19 cellular contexts compared by ENCODE assay signal in genomic region chr2:69588945-69589344, GRCh38. TPM values are rescaled to one million over a fixed set of nuclear protein-coding genes. Genes with fewer than 3 reads are reported as not detected.
DNase-seq lines count a peak whose midpoint lies in the region; ATAC-seq and TF ChIP-seq lines count a peak whose summit lies in the region.
"Had no signal": no experiment of that assay in that cellular context is flagged by ENCODE, and none has a peak within 500 bp of the region (broad histone marks: within the 10 kb centered on the region; RNA-seq: fewer than 3 reads in every experiment).

No MANE protein-coding gene starts in this region.

- intact Hi-C loops in CD4-positive, alpha-beta memory T cell (cut with micrococcal nuclease) = no loop called here
- intact Hi-C loops in activated T-helper 2 cell treated with anti-CD3 and anti-CD28 coated beads, Interferon-gamma antibody, Interleukin-2, Interleukin-4, amounts not matched to agents 10 μg/mL and 5 μg/mL and 100 μg/mL, durations not matched to agents 14 hours and 24 hours and 36 hours (cut with micrococcal nuclease) = no loop called here
- intact Hi-C loops in right lobe of liver (cut with DNase I) = no loop called here

- H3K4me1 ChIP-seq in CD4-positive, CD25-positive, alpha-beta regulatory T cell (ENCODE audit: control insufficient read depth, insufficient read depth, low read length, poor library complexity, severe bottlenecking) = peaks cover 41% of the 10 kb centered on the region
- H3K4me1 ChIP-seq in CD4-positive, alpha-beta memory T cell (ENCODE audit: insufficient read depth, low read length) = peaks cover 82% of the 10 kb centered on the region
- peaks cover 0 to 8% (median 4%) of the 10 kb centered on the region in 4 donors for H3K4me1 ChIP-seq in right lobe of liver

- no peaks in the 10 kb centered on the region for H3K9me3 Mint-ChIP-seq in CD4-positive, CD25-positive, alpha-beta regulatory T cell
- no peaks in the 10 kb centered on the region for H3K9me3 Mint-ChIP-seq in CD4-positive, alpha-beta memory T cell
- no peaks in the 10 kb centered on the region for H3K9me3 Mint-ChIP-seq in activated T-helper 2 cell treated with anti-CD3 and anti-CD28 coated beads, Interferon-gamma antibody, Interleukin-2, Interleukin-4, amounts not matched to agents 10 μg/mL and 5 μg/mL and 100 μg/mL, durations not matched to agents 14 hours and 24 hours and 36 hours

- H3K4me3 ChIP-seq in CD4-positive, CD25-positive, alpha-beta regulatory T cell (ENCODE audit: low read depth, low read length) = no peak overlapping the region
- no peak overlapping the region for H3K4me3 ChIP-seq in CD4-positive, alpha-beta memory T cell (ENCODE audit: low read length in 2 of 2)
- no peak overlapping the region for H3K4me3 ChIP-seq in right lobe of liver
- H3K4me3 ChIP-seq: esophagus squamous epithelium, upper lobe of left lung had no signal

- peak overlapping the region; percentile 49 to 95 (median 67) for H3K27ac Mint-ChIP-seq in CD4-positive, CD25-positive, alpha-beta regulatory T cell
- H3K27ac Mint-ChIP-seq in CD4-positive, alpha-beta memory T cell = peak overlapping the region; percentile 20 to 85 (median 62)
- peak overlapping the region; percentile 31 for H3K27ac Mint-ChIP-seq in activated T-helper 2 cell treated with anti-CD3 and anti-CD28 coated beads, Interferon-gamma antibody, Interleukin-2, Interleukin-4, amounts not matched to agents 10 μg/mL and 5 μg/mL and 100 μg/mL, durations not matched to agents 14 hours and 24 hours and 36 hours

- H3K27ac ChIP-seq in CD4-positive, CD25-positive, alpha-beta regulatory T cell (ENCODE audit: insufficient read depth, low read length, poor library complexity, severe bottlenecking) = no peak overlapping the region
- H3K27ac ChIP-seq in CD4-positive, alpha-beta memory T cell (ENCODE audit: low read depth, low read length) = no peak overlapping the region
- H3K27ac ChIP-seq in right lobe of liver = peak overlapping the region in 1 of 3 donors; percentile 2
- H3K27ac ChIP-seq: esophagus squamous epithelium, upper lobe of left lung had no signal

- peak overlapping the region; percentile 47 to 63 (median 58) for H3K4me3 Mint-ChIP-seq in CD4-positive, CD25-positive, alpha-beta regulatory T cell
- H3K4me3 Mint-ChIP-seq in CD4-positive, alpha-beta memory T cell = peak overlapping the region in 7 of 8 donors; percentile 1 to 80 (median 59)
- H3K4me3 Mint-ChIP-seq in activated T-helper 2 cell treated with anti-CD3 and anti-CD28 coated beads, Interferon-gamma antibody, Interleukin-2, Interleukin-4, amounts not matched to agents 10 μg/mL and 5 μg/mL and 100 μg/mL, durations not matched to agents 14 hours and 24 hours and 36 hours (ENCODE audit: low read depth) = no peak overlapping the region

- POLR2A ChIA-PET in CD4-positive, alpha-beta memory T cell (lab: Charles Lee; ENCODE audit: partially characterized antibody) = interaction anchor here (0.9 to 2.2 kb wide), 2 partner anchors 33 to 56 kb away, joined by 4 to 8 read pairs; no protein-coding TSS in a partner anchor

- H3K36me3 Mint-ChIP-seq in CD4-positive, CD25-positive, alpha-beta regulatory T cell = peaks cover 19% of the 10 kb centered on the region
- peaks cover 8 to 21% of the 10 kb centered on the region in 2 donors for H3K36me3 Mint-ChIP-seq in CD4-positive, alpha-beta memory T cell
- H3K36me3 Mint-ChIP-seq in activated T-helper 2 cell treated with anti-CD3 and anti-CD28 coated beads, Interferon-gamma antibody, Interleukin-2, Interleukin-4, amounts not matched to agents 10 μg/mL and 5 μg/mL and 100 μg/mL, durations not matched to agents 14 hours and 24 hours and 36 hours (ENCODE audit: low read depth) = peaks cover 28% of the 10 kb centered on the region

- TF ChIP-seq CTCF in right lobe of liver (IDR thresholded peaks at IDR 0.05) = no peak

- CTCF ChIA-PET in CD4-positive, alpha-beta memory T cell (lab: Charles Lee; ENCODE audit: partially characterized antibody) = interaction anchor here (1.4 to 15.9 kb wide), 2 partner anchors 8 to 21 kb away, joined by 6 to 220 read pairs; no protein-coding TSS in a partner anchor

- H3K9me3 ChIP-seq in CD4-positive, CD25-positive, alpha-beta regulatory T cell (ENCODE audit: control insufficient read depth in 2 of 2, low read length in 2 of 2) = no peaks in the 10 kb centered on the region
- H3K9me3 ChIP-seq in CD4-positive, alpha-beta memory T cell (ENCODE audit: control insufficient read depth in 1 of 2, low read length in 2 of 2) = no peaks in the 10 kb centered on the region
- H3K9me3 ChIP-seq in right lobe of liver = no peaks in the 10 kb centered on the region
- H3K9me3 ChIP-seq: esophagus squamous epithelium, upper lobe of left lung had no signal

- H3K27me3 ChIP-seq in CD4-positive, CD25-positive, alpha-beta regulatory T cell (ENCODE audit: control insufficient read depth, insufficient read depth, low read length) = no peaks in the 10 kb centered on the region
- H3K27me3 ChIP-seq in CD4-positive, alpha-beta memory T cell (ENCODE audit: insufficient read depth, low read length) = no peaks in the 10 kb centered on the region
- H3K27me3 ChIP-seq in right lobe of liver = no peaks in the 10 kb centered on the region
- H3K27me3 ChIP-seq: esophagus squamous epithelium, upper lobe of left lung had no signal

- no peaks in the 10 kb centered on the region for H3K27me3 Mint-ChIP-seq in CD4-positive, CD25-positive, alpha-beta regulatory T cell
- H3K27me3 Mint-ChIP-seq in CD4-positive, alpha-beta memory T cell = no peaks in the 10 kb centered on the region
- no peaks in the 10 kb centered on the region for H3K27me3 Mint-ChIP-seq in activated T-helper 2 cell treated with anti-CD3 and anti-CD28 coated beads, Interferon-gamma antibody, Interleukin-2, Interleukin-4, amounts not matched to agents 10 μg/mL and 5 μg/mL and 100 μg/mL, durations not matched to agents 14 hours and 24 hours and 36 hours (ENCODE audit: low read depth)

- peaks cover 46 to 87% (median 77%) of the 10 kb centered on the region in 4 donors for H3K4me1 Mint-ChIP-seq in CD4-positive, CD25-positive, alpha-beta regulatory T cell
- peaks cover 70 to 91% (median 79%) of the 10 kb centered on the region in 4 donors for H3K4me1 Mint-ChIP-seq in CD4-positive, alpha-beta memory T cell
- H3K4me1 Mint-ChIP-seq in activated T-helper 2 cell treated with anti-CD3 and anti-CD28 coated beads, Interferon-gamma antibody, Interleukin-2, Interleukin-4, amounts not matched to agents 10 μg/mL and 5 μg/mL and 100 μg/mL, durations not matched to agents 14 hours and 24 hours and 36 hours (ENCODE audit: low read depth) = peaks cover 70% of the 10 kb centered on the region

- no peak for DNase-seq in CD4-positive, CD25-positive, alpha-beta regulatory T cell
- DNase-seq in CD4-positive, alpha-beta memory T cell = no peak
- DNase-seq in activated T-helper 2 cell treated with anti-CD3 and anti-CD28 coated beads, Interferon-gamma antibody, Interleukin-2, Interleukin-4, amounts not matched to agents 10 μg/mL and 5 μg/mL and 100 μg/mL, durations not matched to agents 14 hours and 24 hours and 36 hours (ENCODE audit: low spot score) = no peak
- DNase-seq in right lobe of liver (no peak), NCI-H345 (lab: John Stamatoyannopoulos, UW) (no peak), CD1c-positive myeloid dendritic cell (ENCODE audit: extremely low spot score) (no peak)
- DNase-seq: activated T-cell treated with anti-CD3 and anti-CD28 coated beads, Interleukin-2, amount 50 U/mL, for 48 hours; amygdala; cerebellar nuclear complex; DMS 273 treated with DMSO at 0.1 percent for 48 hours; effector CD4-positive, alpha-beta T cell; esophagus squamous epithelium; NCI-H1105; NCI-H524 treated with DMSO at 0.1 percent for 48 hours; occipital lobe; stimulated activated naive CD4-positive, alpha-beta T cell; upper lobe of left lung had no signal

- ATAC-seq in CD4-positive, CD25-positive, alpha-beta regulatory T cell (ENCODE audit: low read depth in 2 of 2) = no peak
- ATAC-seq in right lobe of liver = peak; percentile 77 to 89 (median 83)
- ATAC-seq in HG03432 (IDR thresholded peaks at IDR 0.05; ENCODE audit: unreplicated experiment) = no peak
- ATAC-seq: sciatic nerve had no signal

- WGBS in right lobe of liver (ENCODE audit: insufficient coverage, low coverage, low lambda C conversion rate, missing lambda C conversion rate) = 45% methylated on average over 6 of the region's 6 CpGs

- TF ChIP-seq POLR2A in right lobe of liver (IDR thresholded peaks at IDR 0.05) = no peak

- H3K36me3 ChIP-seq in CD4-positive, CD25-positive, alpha-beta regulatory T cell (ENCODE audit: control insufficient read depth, insufficient read depth, low read length) = peaks cover 6% of the 10 kb centered on the region
- no peaks in the 10 kb centered on the region for H3K36me3 ChIP-seq in CD4-positive, alpha-beta memory T cell (ENCODE audit: insufficient read depth, low read length)
- no peaks in the 10 kb centered on the region for H3K36me3 ChIP-seq in right lobe of liver
- H3K36me3 ChIP-seq: esophagus squamous epithelium, upper lobe of left lung had no signal

RNA-seq across cellular contexts. Expression of gene AAK1, which starts 54.6 kb away (rescaled TPM):
- total RNA-seq in CD4-positive, CD25-positive, alpha-beta regulatory T cell = 258 TPM
- polyA plus RNA-seq in CD4-positive, CD25-positive, alpha-beta regulatory T cell = 10 to 100 TPM; 70.7 to 99.5 (median 72.4) TPM
- total RNA-seq in CD4-positive, alpha-beta memory T cell = 100 to 1,000 TPM; 220 to 225 TPM
- 100 to 1,000 TPM in 1 of 2 donors, 10 to 100 TPM in 1; 27.6 to 129 TPM for polyA plus RNA-seq in CD4-positive, alpha-beta memory T cell
- total RNA-seq in activated T-helper 2 cell treated with anti-CD3 and anti-CD28 coated beads, Interferon-gamma antibody, Interleukin-2, Interleukin-4, amounts not matched to agents 10 μg/mL and 5 μg/mL and 100 μg/mL, durations not matched to agents 14 hours and 24 hours and 36 hours = 108 TPM in 2 replicates
- 10 to 100 TPM; 12.7 to 30.5 (median 20.5) TPM for total RNA-seq in right lobe of liver

Comparison
In these comparisons a context has a peak if more than half of its experiments do, and no peak if none do; other contexts are left out.
1. ATAC-seq: peak in right lobe of liver (4 of 4); none in CD4-positive, CD25-positive, alpha-beta regulatory T cell (0 of 2) and HG03432 (single experiment).
2. Peak in every context shown above with its lines, with median percentiles within 50 percentile points of each other: H3K27ac Mint-ChIP-seq.